17 cellular contexts compared by ENCODE assay signal in the genomic region with DNA sequence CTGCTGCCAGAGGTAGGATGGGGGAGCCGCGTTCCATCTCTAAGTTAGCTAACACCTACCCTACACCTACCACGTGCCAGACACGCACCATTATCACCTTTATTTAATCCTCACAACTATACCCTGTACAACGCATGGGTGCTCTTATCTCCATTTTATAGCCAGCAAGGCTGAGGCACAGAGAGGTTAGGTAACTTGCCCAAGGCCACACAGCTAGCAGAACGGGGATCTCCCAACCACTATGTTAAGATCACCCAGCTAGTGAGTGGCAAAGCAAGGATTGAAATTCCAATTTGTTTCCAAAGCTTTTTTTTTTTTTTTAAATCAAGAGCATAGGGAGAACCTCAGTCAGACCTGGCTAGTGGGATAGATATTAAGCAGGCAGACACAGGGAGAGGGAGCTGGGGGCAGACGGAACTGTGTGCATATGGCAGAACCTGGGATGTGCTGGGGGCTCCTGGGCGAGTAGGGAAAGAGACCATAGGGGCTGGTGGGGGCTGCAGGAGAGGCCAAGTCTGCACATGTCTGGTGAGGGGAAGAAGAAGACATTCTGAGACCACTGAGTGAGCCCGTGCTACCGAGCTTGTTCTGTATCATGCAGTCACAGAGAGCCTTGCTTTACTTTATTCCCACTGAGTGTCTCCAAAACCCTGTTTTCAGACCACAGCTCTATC.
DNase-seq lines count a peak whose midpoint lies in the region; ATAC-seq and TF ChIP-seq lines count a peak whose summit lies in the region.
"Had no signal": no experiment of that assay in that cellular context is flagged by ENCODE, and none has a peak within 500 bp of the region (broad histone marks: within the 10 kb centered on the region; RNA-seq: fewer than 3 reads in every experiment).

No MANE protein-coding gene starts in this region.

- no peaks in the 10 kb centered on the region for H3K27me3 Mint-ChIP-seq in Caco-2 (ENCODE audit: insufficient read depth, unreplicated experiment)
- H3K27me3 Mint-ChIP-seq in endodermal cell (ENCODE audit: insufficient read depth), result peaks cover 2% of the 10 kb centered on the region

- no TSS peak for BruUV-seq in Caco-2 (replicated peaks; lab: Mats Ljungman, UMichigan)

- no peak for TF ChIP-seq CTCF in Caco-2 (IDR thresholded peaks at IDR 0.05; ENCODE audit: insufficient read depth in 1 of 2, low read depth in 1 of 2, low read length in 1 of 2, severe bottlenecking in 1 of 2, unreplicated experiment in 1 of 2)
- TF ChIP-seq CTCF in endodermal cell (conservative IDR thresholded peaks at IDR 0.05), result no peak
- TF ChIP-seq CTCF in sigmoid colon (IDR thresholded peaks at IDR 0.05), result no peak

- ATAC-seq in HG02973 (IDR thresholded peaks at IDR 0.05; ENCODE audit: unreplicated experiment), result no peak
- ATAC-seq in HG02981 (IDR thresholded peaks at IDR 0.05; ENCODE audit: unreplicated experiment), result no peak

- peaks cover 50% of the 10 kb centered on the region for H3K4me1 ChIP-seq in Caco-2
- H3K4me1 ChIP-seq in NT2/D1 (ENCODE audit: insufficient read depth, insufficient read length), result peaks cover 18% of the 10 kb centered on the region
- H3K4me1 ChIP-seq in endodermal cell (ENCODE audit: control insufficient read depth, insufficient read depth, low read length), result peaks cover 8% of the 10 kb centered on the region
- peaks cover 0 to 69% (median 47%) of the 10 kb centered on the region in 4 donors for H3K4me1 ChIP-seq in sigmoid colon

- H3K27ac Mint-ChIP-seq in Caco-2 (ENCODE audit: unreplicated experiment) (peak overlapping the region; percentile 92), endodermal cell (no peak overlapping the region)
- H3K27ac Mint-ChIP-seq: CD4-positive, alpha-beta memory T cell had no signal

- H3K9me3 ChIP-seq in Caco-2, result no peaks in the 10 kb centered on the region
- peaks cover 9% of the 10 kb centered on the region; the same call in 1 of the 2 replicates for H3K9me3 ChIP-seq in NT2/D1 (ENCODE audit: insufficient read depth, low read length)
- no peaks in the 10 kb centered on the region for H3K9me3 ChIP-seq in endodermal cell (ENCODE audit: control insufficient read depth, low read length)
- no peaks in the 10 kb centered on the region for H3K9me3 ChIP-seq in sigmoid colon

- POLR2A ChIA-PET in Caco-2 (lab: Charles Lee), result interaction anchor here (0.6 kb wide), 1 partner anchor 1249 kb away, joined by 3 read pairs; no protein-coding TSS in a partner anchor

- DNase-seq in Caco-2, result no peak
- no peak for DNase-seq in NT2/D1 (ENCODE audit: low read depth, low spot score)
- DNase-seq in endodermal cell, result peak; percentile 65
- peak; percentile 30 for DNase-seq in sigmoid colon
- DNase-seq in activated CD4-positive, CD25-positive, alpha-beta regulatory T cell treated with anti-CD3 and anti-CD28 coated beads, Interleukin-2, amount 50 U/mL, for 72 hours, result no peak
- DNase-seq: Calu3; CD4-positive, alpha-beta memory T cell; GF-D8; NCI-H1092 treated with DMSO at 0.1 percent for 48 hours; NCI-H146; NCI-H2081; NCI-H748 treated with DMSO at 0.1 percent for 48 hours; OCI-M1; SIG-M5 had no signal

- no peaks in the 10 kb centered on the region for H3K27me3 ChIP-seq in Caco-2 (replicated peaks; ENCODE audit: control insufficient read depth, insufficient read depth, low read length)
- no peaks in the 10 kb centered on the region for H3K27me3 ChIP-seq in NT2/D1 (ENCODE audit: insufficient read depth, insufficient read length)
- H3K27me3 ChIP-seq in endodermal cell (ENCODE audit: control insufficient read depth, insufficient read depth, low read length, poor library complexity, severe bottlenecking), result no peaks in the 10 kb centered on the region
- H3K27me3 ChIP-seq in sigmoid colon, result no peaks in the 10 kb centered on the region

- TF ChIP-seq EP300 in sigmoid colon (IDR thresholded peaks at IDR 0.05), result no peak

- H3K4me3 Mint-ChIP-seq in Caco-2 (ENCODE audit: unreplicated experiment), result peak overlapping the region; percentile 42
- H3K4me3 Mint-ChIP-seq in endodermal cell, result no peak overlapping the region
- H3K4me3 Mint-ChIP-seq: CD4-positive, alpha-beta memory T cell had no signal

- no peak overlapping the region for H3K4me3 ChIP-seq in Caco-2 (ENCODE audit: low read depth, low read length)
- H3K4me3 ChIP-seq in NT2/D1 (ENCODE audit: insufficient read length, low read depth), result no peak overlapping the region
- H3K4me3 ChIP-seq in endodermal cell (ENCODE audit: low read length), result no peak overlapping the region
- H3K4me3 ChIP-seq in sigmoid colon, result no peak overlapping the region

- WGBS in endodermal cell (ENCODE audit: insufficient coverage in 1 of 2, insufficient read length in 1 of 2), 2 experiments, result 90 to 92% methylated on average over 6 to 10 of the region's 10 CpGs
- WGBS in sigmoid colon, 2 donors, result 91 to 92% methylated on average over 10 of the region's 10 CpGs

- CTCF ChIA-PET in Caco-2 (lab: Charles Lee), result no interaction called here

- no peak for TF ChIP-seq POLR2A in sigmoid colon (IDR thresholded peaks at IDR 0.05)

- H3K27ac ChIP-seq in endodermal cell (ENCODE audit: low read depth, low read length), result no peak overlapping the region
- H3K27ac ChIP-seq in sigmoid colon, result peak overlapping the region in 1 of 4 donors; percentile 82
- H3K27ac ChIP-seq: RWPE1 had no signal

- H3K36me3 ChIP-seq in Caco-2 (ENCODE audit: control insufficient read depth, insufficient read depth, low read length) (peaks cover 1% of the 10 kb centered on the region; the same call in 1 of the 2 replicates), NT2/D1 (ENCODE audit: insufficient read depth, insufficient read length, low read length) (peaks cover 5% of the 10 kb centered on the region), endodermal cell (ENCODE audit: control insufficient read depth, insufficient read depth, low read length) (peaks cover 18% of the 10 kb centered on the region), sigmoid colon (peaks cover 0 to 42% (median 15%) of the 10 kb centered on the region in 4 donors)

- peaks cover 58% of the 10 kb centered on the region for H3K36me3 Mint-ChIP-seq in Caco-2 (ENCODE audit: insufficient read depth, unreplicated experiment)
- H3K36me3 Mint-ChIP-seq in endodermal cell (ENCODE audit: low read depth), result peaks cover 28% of the 10 kb centered on the region
- H3K36me3 Mint-ChIP-seq: CD4-positive, alpha-beta memory T cell had no signal

- intact Hi-C loops in Caco-2 (cut with micrococcal nuclease; ENCODE audit: unreplicated experiment), result loop anchor here (5.0 to 10.0 kb wide), 2 partner anchors 64 to 249 kb away; no protein-coding TSS in a partner anchor
- intact Hi-C loops in sigmoid colon (cut with DNase I), result loop anchor here (5.0 kb wide), 1 partner anchor 64 kb away; no protein-coding TSS in a partner anchor

- H3K9me3 Mint-ChIP-seq in Caco-2 (ENCODE audit: unreplicated experiment) (peaks cover 19% of the 10 kb centered on the region), endodermal cell (peaks cover 10% of the 10 kb centered on the region)

- peaks cover 52% of the 10 kb centered on the region for H3K4me1 Mint-ChIP-seq in Caco-2 (ENCODE audit: low read depth, unreplicated experiment)
- H3K4me1 Mint-ChIP-seq in endodermal cell, result peaks cover 46% of the 10 kb centered on the region
- H3K4me1 Mint-ChIP-seq: CD4-positive, alpha-beta memory T cell had no signal

- H3K9ac ChIP-seq in NT2/D1 (ENCODE audit: insufficient read length, low read depth) (peak overlapping the region; percentile 65), endodermal cell (ENCODE audit: extremely low read depth, low read length, poor library complexity, severe bottlenecking) (no peak overlapping the region)

Comparison
In these comparisons a context has a peak if more than half of its experiments do, and no peak if none do; other contexts are left out.
1. DNase-seq: peak in endodermal cell (single experiment) and sigmoid colon (single experiment); none in Caco-2 (0 of 2), NT2/D1 (single experiment) and activated CD4-positive, CD25-positive, alpha-beta regulatory T cell treated with anti-CD3 and anti-CD28 coated beads, Interleukin-2, amount 50 U/mL, for 72 hours (single experiment).